1 cellular context compared by ENCODE assay signal in the genomic region with DNA sequence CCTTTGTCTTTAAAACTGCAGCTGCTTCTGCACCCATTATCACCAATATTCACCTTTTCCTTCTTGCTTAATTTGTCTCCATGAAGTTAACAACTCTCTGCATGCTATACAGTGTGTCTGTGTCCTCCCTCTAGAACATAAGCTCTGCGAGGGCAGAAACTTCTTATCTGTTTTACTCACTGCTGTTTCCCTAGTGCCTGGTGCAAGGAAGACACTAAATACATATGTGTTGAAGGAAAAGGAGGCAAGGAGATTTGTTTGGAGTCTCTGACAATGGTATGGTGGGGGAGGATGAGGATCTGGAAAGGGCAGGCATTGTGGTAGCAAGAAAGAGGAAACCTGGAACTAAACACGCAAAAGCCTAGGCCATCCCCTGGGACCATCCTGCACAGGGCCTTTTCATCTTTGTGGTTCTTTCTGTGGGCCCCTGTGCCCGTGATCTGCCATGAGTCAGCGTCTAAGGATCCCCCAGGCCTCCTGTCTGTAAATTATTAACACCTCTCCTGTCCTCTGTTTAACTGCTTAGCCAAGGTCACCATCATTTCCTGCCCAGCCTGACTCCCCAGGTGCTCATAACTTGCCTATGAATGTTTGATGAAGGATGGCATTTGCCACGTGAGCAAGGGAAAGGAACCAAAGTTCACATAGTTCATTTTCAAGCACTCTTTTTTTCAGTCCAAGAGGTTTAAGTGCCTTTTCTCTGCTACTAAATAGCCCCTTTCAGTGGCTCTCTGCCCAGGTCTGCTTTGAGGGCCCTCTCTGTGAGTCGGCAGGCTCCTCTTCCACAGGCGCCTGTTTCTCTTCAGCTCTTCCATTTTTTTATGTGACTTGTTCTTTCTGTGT.
A peak's percentile ranks its signal among the peaks of the same experiment; 100 is the strongest.
TF ChIP-seq lines count a peak whose summit lies in the region.

No MANE protein-coding gene starts in this region.

TF ChIP-seq in HepG2, 621 proteins besides CTCF, POLR2A, EP300 and RAD21 (continued from another document and continues in another):
- TF ChIP-seq, protein P1, sequence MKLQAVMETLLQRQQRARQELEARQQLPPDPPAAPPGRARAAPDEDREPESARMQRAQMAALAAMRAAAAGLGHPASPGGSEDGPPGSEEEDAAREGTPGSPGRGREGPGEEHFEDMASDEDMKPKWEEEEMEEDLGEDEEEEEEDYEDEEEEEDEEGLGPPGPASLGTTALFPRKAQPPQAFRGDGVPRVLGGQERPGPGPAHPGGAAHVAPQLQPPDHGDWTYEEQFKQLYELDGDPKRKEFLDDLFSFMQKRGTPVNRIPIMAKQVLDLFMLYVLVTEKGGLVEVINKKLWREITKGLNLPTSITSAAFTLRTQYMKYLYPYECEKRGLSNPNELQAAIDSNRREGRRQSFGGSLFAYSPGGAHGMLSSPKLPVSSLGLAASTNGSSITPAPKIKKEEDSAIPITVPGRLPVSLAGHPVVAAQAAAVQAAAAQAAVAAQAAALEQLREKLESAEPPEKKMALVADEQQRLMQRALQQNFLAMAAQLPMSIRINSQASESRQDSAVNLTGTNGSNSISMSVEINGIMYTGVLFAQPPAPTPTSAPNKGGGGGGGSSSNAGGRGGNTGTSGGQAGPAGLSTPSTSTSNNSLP (IDR thresholded peaks at IDR 0.05; ENCODE audit: low read depth, low read length) = no peak
- no peak for TF ChIP-seq MBD4 (IDR thresholded peaks at IDR 0.05; ENCODE audit: borderline replicate concordance, low read length)
- TF ChIP-seq TCF12 (IDR thresholded peaks at IDR 0.05) = no peak
- peak; percentile 88 for TF ChIP-seq TCF12 (CRISPR knock-in tag; IDR thresholded peaks at IDR 0.05)
- no peak for TF ChIP-seq SIN3B (IDR thresholded peaks at IDR 0.05; ENCODE audit: low read length)
- TF ChIP-seq, protein P2, sequence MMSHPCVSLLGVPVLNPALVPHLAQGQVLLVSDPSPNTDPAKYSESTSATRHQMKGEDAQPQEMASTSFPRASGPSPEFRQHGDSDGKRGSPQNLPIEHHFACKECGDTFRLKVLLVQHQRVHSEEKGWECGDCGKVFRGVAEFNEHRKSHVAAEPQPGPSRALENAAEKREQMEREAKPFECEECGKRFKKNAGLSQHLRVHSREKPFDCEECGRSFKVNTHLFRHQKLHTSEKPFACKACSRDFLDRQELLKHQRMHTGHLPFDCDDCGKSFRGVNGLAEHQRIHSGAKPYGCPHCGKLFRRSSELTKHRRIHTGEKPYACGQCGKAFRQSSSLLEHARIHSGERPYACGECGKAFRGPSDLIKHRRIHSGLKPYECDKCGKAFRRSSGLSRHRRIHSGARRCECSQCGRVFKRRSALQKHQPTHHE (CRISPR knock-in tag; IDR thresholded peaks at IDR 0.05; ENCODE audit: borderline replicate concordance) = no peak
- TF ChIP-seq, protein P3, sequence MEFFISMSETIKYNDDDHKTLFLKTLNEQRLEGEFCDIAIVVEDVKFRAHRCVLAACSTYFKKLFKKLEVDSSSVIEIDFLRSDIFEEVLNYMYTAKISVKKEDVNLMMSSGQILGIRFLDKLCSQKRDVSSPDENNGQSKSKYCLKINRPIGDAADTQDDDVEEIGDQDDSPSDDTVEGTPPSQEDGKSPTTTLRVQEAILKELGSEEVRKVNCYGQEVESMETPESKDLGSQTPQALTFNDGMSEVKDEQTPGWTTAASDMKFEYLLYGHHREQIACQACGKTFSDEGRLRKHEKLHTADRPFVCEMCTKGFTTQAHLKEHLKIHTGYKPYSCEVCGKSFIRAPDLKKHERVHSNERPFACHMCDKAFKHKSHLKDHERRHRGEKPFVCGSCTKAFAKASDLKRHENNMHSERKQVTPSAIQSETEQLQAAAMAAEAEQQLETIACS (CRISPR knock-in tag; IDR thresholded peaks at IDR 0.05) = no peak
- 0 out of 2 replicates have a peak, but pooled peaks have one; percentile 42 for TF ChIP-seq KLF15 (CRISPR knock-in tag; IDR thresholded peaks at IDR 0.05; ENCODE audit: borderline replicate concordance)
- peak; percentile 67 for TF ChIP-seq RAD51 (IDR thresholded peaks at IDR 0.05; ENCODE audit: borderline replicate concordance)
- TF ChIP-seq, protein P4, sequence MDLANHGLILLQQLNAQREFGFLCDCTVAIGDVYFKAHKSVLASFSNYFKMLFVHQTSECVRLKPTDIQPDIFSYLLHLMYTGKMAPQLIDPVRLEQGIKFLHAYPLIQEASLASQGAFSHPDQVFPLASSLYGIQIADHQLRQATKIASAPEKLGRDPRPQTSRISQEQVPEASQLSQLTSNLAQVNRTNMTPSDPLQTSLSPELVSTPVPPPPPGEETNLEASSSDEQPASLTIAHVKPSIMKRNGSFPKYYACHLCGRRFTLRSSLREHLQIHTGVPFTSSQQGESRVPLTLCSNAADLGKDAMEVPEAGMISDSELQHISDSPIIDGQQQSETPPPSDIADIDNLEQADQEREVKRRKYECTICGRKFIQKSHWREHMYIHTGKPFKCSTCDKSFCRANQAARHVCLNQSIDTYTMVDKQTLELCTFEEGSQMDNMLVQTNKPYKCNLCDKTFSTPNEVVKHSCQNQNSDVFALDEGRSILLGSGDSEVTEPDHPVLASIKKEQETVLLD (CRISPR knock-in tag; IDR thresholded peaks at IDR 0.05; ENCODE audit: low read depth) = no peak
- peak; percentile 95 for TF ChIP-seq TBX2 (CRISPR knock-in tag; IDR thresholded peaks at IDR 0.05; ENCODE audit: borderline replicate concordance)
- TF ChIP-seq ZNF484 (CRISPR knock-in tag; IDR thresholded peaks at IDR 0.05; ENCODE audit: borderline replicate concordance, low read depth) = no peak
- no peak for TF ChIP-seq ZNF790 (CRISPR knock-in tag; IDR thresholded peaks at IDR 0.05; ENCODE audit: borderline replicate concordance)
- no peak; the same call in 1 of the 2 replicates for TF ChIP-seq MAFG (CRISPR knock-in tag; IDR thresholded peaks at IDR 0.05)
- peak; percentile 64; the same call in 1 of the 2 replicates for TF ChIP-seq YEATS2 (CRISPR knock-in tag; IDR thresholded peaks at IDR 0.05; ENCODE audit: borderline replicate concordance)
- TF ChIP-seq ZNF644 (CRISPR knock-in tag; IDR thresholded peaks at IDR 0.05; ENCODE audit: low read depth) = peak; percentile 70
- no peak for TF ChIP-seq FOXA1 (IDR thresholded peaks at IDR 0.05)
- TF ChIP-seq FOXA1 (CRISPR knock-in tag; IDR thresholded peaks at IDR 0.05) = peak; percentile 41; the same call in 1 of the 2 replicates
- TF ChIP-seq, protein P5, sequence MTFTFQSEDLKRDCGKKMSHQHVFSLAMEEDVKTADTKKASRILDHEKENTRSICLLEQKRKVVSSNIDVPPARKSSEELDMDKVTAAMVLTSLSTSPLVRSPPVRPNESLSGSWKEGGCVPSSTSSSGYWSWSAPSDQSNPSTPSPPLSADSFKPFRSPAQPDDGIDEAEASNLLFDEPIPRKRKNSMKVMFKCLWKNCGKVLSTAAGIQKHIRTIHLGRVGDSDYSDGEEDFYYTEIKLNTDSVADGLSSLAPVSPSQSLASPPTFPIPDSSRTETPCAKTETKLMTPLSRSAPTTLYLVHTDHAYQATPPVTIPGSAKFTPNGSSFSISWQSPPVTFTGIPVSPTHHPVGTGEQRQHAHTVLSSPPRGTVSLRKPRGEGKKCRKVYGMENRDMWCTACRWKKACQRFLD (CRISPR knock-in tag; IDR thresholded peaks at IDR 0.05; ENCODE audit: borderline replicate concordance) = no peak
- TF ChIP-seq SOX13 (IDR thresholded peaks at IDR 0.05) = peak; percentile 61
- TF ChIP-seq SOX13 (CRISPR knock-in tag; conservative IDR thresholded peaks at IDR 0.05 in 1 of 2, IDR thresholded peaks at IDR 0.05 in 1 of 2) = peak in 1 of 2 experiments; percentile 86; a peak in 2 of 4 replicates
- TF ChIP-seq ZNF652 (CRISPR knock-in tag; IDR thresholded peaks at IDR 0.05; ENCODE audit: borderline replicate concordance, low read depth) = peak; percentile 56; the same call in 1 of the 2 replicates
- peak; percentile 69; the same call in 1 of the 2 replicates for TF ChIP-seq HIVEP1 (CRISPR knock-in tag; IDR thresholded peaks at IDR 0.05)
- 0 out of 2 replicates have a peak, but pooled peaks have one; percentile 51 for TF ChIP-seq DNMT3B (CRISPR knock-in tag; conservative IDR thresholded peaks at IDR 0.05)
- no peak for TF ChIP-seq SP2 (CRISPR knock-in tag; IDR thresholded peaks at IDR 0.05)
- TF ChIP-seq RELA (CRISPR knock-in tag; IDR thresholded peaks at IDR 0.05) = no peak
- TF ChIP-seq, protein P6, sequence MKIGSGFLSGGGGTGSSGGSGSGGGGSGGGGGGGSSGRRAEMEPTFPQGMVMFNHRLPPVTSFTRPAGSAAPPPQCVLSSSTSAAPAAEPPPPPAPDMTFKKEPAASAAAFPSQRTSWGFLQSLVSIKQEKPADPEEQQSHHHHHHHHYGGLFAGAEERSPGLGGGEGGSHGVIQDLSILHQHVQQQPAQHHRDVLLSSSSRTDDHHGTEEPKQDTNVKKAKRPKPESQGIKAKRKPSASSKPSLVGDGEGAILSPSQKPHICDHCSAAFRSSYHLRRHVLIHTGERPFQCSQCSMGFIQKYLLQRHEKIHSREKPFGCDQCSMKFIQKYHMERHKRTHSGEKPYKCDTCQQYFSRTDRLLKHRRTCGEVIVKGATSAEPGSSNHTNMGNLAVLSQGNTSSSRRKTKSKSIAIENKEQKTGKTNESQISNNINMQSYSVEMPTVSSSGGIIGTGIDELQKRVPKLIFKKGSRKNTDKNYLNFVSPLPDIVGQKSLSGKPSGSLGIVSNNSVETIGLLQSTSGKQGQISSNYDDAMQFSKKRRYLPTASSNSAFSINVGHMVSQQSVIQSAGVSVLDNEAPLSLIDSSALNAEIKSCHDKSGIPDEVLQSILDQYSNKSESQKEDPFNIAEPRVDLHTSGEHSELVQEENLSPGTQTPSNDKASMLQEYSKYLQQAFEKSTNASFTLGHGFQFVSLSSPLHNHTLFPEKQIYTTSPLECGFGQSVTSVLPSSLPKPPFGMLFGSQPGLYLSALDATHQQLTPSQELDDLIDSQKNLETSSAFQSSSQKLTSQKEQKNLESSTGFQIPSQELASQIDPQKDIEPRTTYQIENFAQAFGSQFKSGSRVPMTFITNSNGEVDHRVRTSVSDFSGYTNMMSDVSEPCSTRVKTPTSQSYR (CRISPR knock-in tag; IDR thresholded peaks at IDR 0.05; ENCODE audit: borderline replicate concordance) = peak; percentile 44; the same call in 1 of the 2 replicates
- TF ChIP-seq ZNF121 (CRISPR knock-in tag; IDR thresholded peaks at IDR 0.05) = no peak; the same call in none of the 2 replicates
- TF ChIP-seq, protein P7, sequence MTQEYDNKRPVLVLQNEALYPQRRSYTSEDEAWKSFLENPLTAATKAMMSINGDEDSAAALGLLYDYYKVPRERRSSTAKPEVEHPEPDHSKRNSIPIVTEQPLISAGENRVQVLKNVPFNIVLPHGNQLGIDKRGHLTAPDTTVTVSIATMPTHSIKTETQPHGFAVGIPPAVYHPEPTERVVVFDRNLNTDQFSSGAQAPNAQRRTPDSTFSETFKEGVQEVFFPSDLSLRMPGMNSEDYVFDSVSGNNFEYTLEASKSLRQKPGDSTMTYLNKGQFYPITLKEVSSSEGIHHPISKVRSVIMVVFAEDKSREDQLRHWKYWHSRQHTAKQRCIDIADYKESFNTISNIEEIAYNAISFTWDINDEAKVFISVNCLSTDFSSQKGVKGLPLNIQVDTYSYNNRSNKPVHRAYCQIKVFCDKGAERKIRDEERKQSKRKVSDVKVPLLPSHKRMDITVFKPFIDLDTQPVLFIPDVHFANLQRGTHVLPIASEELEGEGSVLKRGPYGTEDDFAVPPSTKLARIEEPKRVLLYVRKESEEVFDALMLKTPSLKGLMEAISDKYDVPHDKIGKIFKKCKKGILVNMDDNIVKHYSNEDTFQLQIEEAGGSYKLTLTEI (CRISPR knock-in tag; conservative IDR thresholded peaks at IDR 0.05) = no peak
- TF ChIP-seq TBX3 (IDR thresholded peaks at IDR 0.05; ENCODE audit: borderline replicate concordance) = peak; percentile 73; the same call in 1 of the 2 replicates
- TF ChIP-seq ZNF17 (CRISPR knock-in tag; IDR thresholded peaks at IDR 0.05) = no peak
- no peak for TF ChIP-seq ZNF564 (CRISPR knock-in tag; IDR thresholded peaks at IDR 0.05)
- TF ChIP-seq ZNF501 (CRISPR knock-in tag; IDR thresholded peaks at IDR 0.05) = peak; percentile 8; the same call in 1 of the 2 replicates
- no peak for TF ChIP-seq ZNF879 (CRISPR knock-in tag; IDR thresholded peaks at IDR 0.05)
- TF ChIP-seq, protein P8, sequence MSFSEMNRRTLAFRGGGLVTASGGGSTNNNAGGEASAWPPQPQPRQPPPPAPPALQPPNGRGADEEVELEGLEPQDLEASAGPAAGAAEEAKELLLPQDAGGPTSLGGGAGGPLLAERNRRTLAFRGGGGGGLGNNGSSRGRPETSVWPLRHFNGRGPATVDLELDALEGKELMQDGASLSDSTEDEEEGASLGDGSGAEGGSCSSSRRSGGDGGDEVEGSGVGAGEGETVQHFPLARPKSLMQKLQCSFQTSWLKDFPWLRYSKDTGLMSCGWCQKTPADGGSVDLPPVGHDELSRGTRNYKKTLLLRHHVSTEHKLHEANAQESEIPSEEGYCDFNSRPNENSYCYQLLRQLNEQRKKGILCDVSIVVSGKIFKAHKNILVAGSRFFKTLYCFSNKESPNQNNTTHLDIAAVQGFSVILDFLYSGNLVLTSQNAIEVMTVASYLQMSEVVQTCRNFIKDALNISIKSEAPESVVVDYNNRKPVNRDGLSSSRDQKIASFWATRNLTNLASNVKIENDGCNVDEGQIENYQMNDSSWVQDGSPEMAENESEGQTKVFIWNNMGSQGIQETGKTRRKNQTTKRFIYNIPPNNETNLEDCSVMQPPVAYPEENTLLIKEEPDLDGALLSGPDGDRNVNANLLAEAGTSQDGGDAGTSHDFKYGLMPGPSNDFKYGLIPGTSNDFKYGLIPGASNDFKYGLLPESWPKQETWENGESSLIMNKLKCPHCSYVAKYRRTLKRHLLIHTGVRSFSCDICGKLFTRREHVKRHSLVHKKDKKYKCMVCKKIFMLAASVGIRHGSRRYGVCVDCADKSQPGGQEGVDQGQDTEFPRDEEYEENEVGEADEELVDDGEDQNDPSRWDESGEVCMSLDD (CRISPR knock-in tag; IDR thresholded peaks at IDR 0.05; ENCODE audit: borderline replicate concordance) = peak; percentile 78; the same call in 1 of the 2 replicates
- peak; percentile 34 for TF ChIP-seq ZNF629 (CRISPR knock-in tag; conservative IDR thresholded peaks at IDR 0.05)
- TF ChIP-seq ONECUT2 (CRISPR knock-in tag; IDR thresholded peaks at IDR 0.05) = peak; percentile 26; the same call in 1 of the 2 replicates
- TF ChIP-seq CREM (IDR thresholded peaks at IDR 0.05) = peak; percentile 87
- no peak for TF ChIP-seq CREM (CRISPR knock-in tag; IDR thresholded peaks at IDR 0.05)
- 0 out of 2 replicates have a peak, but pooled peaks have one; percentile 58 for TF ChIP-seq SRY (CRISPR knock-in tag; IDR thresholded peaks at IDR 0.05)
- no peak; the same call in 1 of the 2 replicates for TF ChIP-seq ZNF746 (CRISPR knock-in tag; IDR thresholded peaks at IDR 0.05)
- 0 out of 2 replicates have a peak, but pooled peaks have one; percentile 49 for TF ChIP-seq ZNF160 (CRISPR knock-in tag; IDR thresholded peaks at IDR 0.05)
- TF ChIP-seq, protein P9, sequence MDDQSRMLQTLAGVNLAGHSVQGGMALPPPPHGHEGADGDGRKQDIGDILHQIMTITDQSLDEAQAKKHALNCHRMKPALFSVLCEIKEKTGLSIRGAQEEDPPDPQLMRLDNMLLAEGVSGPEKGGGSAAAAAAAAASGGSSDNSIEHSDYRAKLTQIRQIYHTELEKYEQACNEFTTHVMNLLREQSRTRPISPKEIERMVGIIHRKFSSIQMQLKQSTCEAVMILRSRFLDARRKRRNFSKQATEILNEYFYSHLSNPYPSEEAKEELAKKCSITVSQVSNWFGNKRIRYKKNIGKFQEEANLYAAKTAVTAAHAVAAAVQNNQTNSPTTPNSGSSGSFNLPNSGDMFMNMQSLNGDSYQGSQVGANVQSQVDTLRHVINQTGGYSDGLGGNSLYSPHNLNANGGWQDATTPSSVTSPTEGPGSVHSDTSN (CRISPR knock-in tag; IDR thresholded peaks at IDR 0.05; ENCODE audit: borderline replicate concordance) = no peak
